11 cellular contexts compared by ENCODE assay signal in genomic region chr20:891121-892080, GRCh38. TPM values are rescaled to one million over a fixed set of nuclear protein-coding genes. Genes with fewer than 3 reads are reported as not detected.
DNase-seq lines count a peak whose midpoint lies in the region; ATAC-seq, FAIRE-seq and TF ChIP-seq lines count a peak whose summit lies in the region.
"Had no signal": no experiment of that assay in that cellular context is flagged by ENCODE, and none has a peak within 500 bp of the region (broad histone marks: within the 10 kb centered on the region; RNA-seq: fewer than 3 reads in every experiment).

No MANE protein-coding gene starts in this region.

- TF ChIP-seq EP300 in HepG2 (IDR thresholded peaks at IDR 0.05; ENCODE audit: low read depth in 2 of 2, low read length in 2 of 2) = no peak
- TF ChIP-seq EP300 in HepG2 (CRISPR knock-in tag; IDR thresholded peaks at IDR 0.05; ENCODE audit: borderline replicate concordance) = no peak

- no peak overlapping the region for H3K4me2 ChIP-seq in HepG2 (ENCODE audit: low read depth, low read length)

- in situ Hi-C loops in astrocyte of the cerebellum (cut with HindIII; ENCODE audit: low sequenced_read_pairs) (loop anchor here (5.0 kb wide), 1 partner anchor 56 kb away; no protein-coding TSS in a partner anchor), HepG2 (cut with HindIII; ENCODE audit: extremely low pct_ligation_motif_present, low pct_unique_long_range_greater_than_20kb) (no loop called here)

- H3K79me2 ChIP-seq in HepG2 (ENCODE audit: insufficient read depth, low read length) = no peaks in the 10 kb centered on the region

- no peak for FAIRE-seq in HepG2 (lab: Jason Lieb, UNC)
- FAIRE-seq: small intestine had no signal

- intact Hi-C loops in HepG2 (cut with micrococcal nuclease; ENCODE audit: unreplicated experiment) (no loop called here), thyroid gland (cut with DNase I) (no loop called here)

- BruUV-seq in HepG2 (replicated peaks; lab: Mats Ljungman, UMichigan) = no TSS peak

- H3K4me3 ChIP-seq in astrocyte of the cerebellum (ENCODE audit: low read depth, low read length) = no peak overlapping the region
- H3K4me3 ChIP-seq in HepG2 (replicated peaks in 1 of 3; ENCODE audit: insufficient read depth in 1 of 3, low read depth in 2 of 3, low read length in 3 of 3) = no peak overlapping the region
- no peak overlapping the region for H3K4me3 ChIP-seq in thyroid gland (replicated peaks in 1 of 3)

- TF ChIP-seq CTCF in astrocyte of the cerebellum (IDR thresholded peaks at IDR 0.05; ENCODE audit: low read depth, low read length, missing control alignments) (no peak), HepG2 (CRISPR knock-in tag; IDR thresholded peaks at IDR 0.05) (no peak), thyroid gland (IDR thresholded peaks at IDR 0.05) (no peak)

- H3K27me3 ChIP-seq in HepG2 (ENCODE audit: control insufficient read depth in 1 of 2, insufficient read depth in 2 of 2, low read length in 2 of 2) (peaks cover 7 to 21% of the 10 kb centered on the region in 2 experiments; a peak in 3 of 5 replicates), thyroid gland (no peaks in the 10 kb centered on the region)

- no peak overlapping the region for H2AFZ ChIP-seq in HepG2 (ENCODE audit: low read length)

- no peak overlapping the region for H3K9ac ChIP-seq in HepG2 (ENCODE audit: insufficient read depth, low read depth, low read length)

- H3K27ac ChIP-seq in HepG2 (ENCODE audit: extremely low read length, insufficient read depth, low read length) (no peak overlapping the region), thyroid gland (peak overlapping the region; percentile 84 to 90 (median 88))

- TF ChIP-seq POLR2A in HepG2 (IDR thresholded peaks at IDR 0.05; ENCODE audit: insufficient read depth in 1 of 2, low read depth in 2 of 2, low read length in 2 of 2) (no peak), thyroid gland (IDR thresholded peaks at IDR 0.05) (no peak)

- POLR2A ChIA-PET in HepG2 (lab: Yijun Ruan, JAX) = no interaction called here

- no peak for ATAC-seq in HepG2
- no peak for ATAC-seq in GM18909 (IDR thresholded peaks at IDR 0.05; ENCODE audit: poor library complexity, unreplicated experiment)

- no peaks in the 10 kb centered on the region for H3K36me3 ChIP-seq in HepG2 (replicated peaks in 1 of 2; ENCODE audit: control insufficient read depth in 1 of 2, insufficient read depth in 2 of 2, low read length in 2 of 2)
- no peaks in the 10 kb centered on the region for H3K36me3 ChIP-seq in thyroid gland

- H4K20me1 ChIP-seq in HepG2 (ENCODE audit: insufficient read depth, low read length) = no peaks in the 10 kb centered on the region

- no peak for TF ChIP-seq RAD21 in HepG2 (CRISPR knock-in tag; IDR thresholded peaks at IDR 0.05)

- DNase-seq in HT1080 (ENCODE audit: low read depth) (peak; percentile 61), astrocyte of the cerebellum (ENCODE audit: low read depth) (peak; percentile 52), HepG2 (ENCODE audit: low spot score) (no peak), thyroid gland (peak; percentile 98 to 99), NCI-H774 (lab: John Stamatoyannopoulos, UW) (no peak)
- no peak for DNase-seq in activated CD4-positive, alpha-beta T cell treated with anti-CD3 and anti-CD28 coated beads for 48 hours
- DNase-seq: activated CD8-positive, alpha-beta memory T cell treated with anti-CD3 and anti-CD28 coated beads, Interleukin-2, amount 50 U/mL, for 48 hours; NCI-H187 treated with DMSO at 0.1 percent for 48 hours; small intestine; stimulated activated naive CD4-positive, alpha-beta T cell had no signal

- CTCF ChIA-PET in HepG2 (lab: Yijun Ruan, JAX; ENCODE audit: low intra/inter-chr PET ratio, low total read pairs) = no interaction called here

- 23% methylated on average over 8 of the region's 8 CpGs for WGBS in HepG2 (ENCODE audit: low lambda C conversion rate)
- WGBS in thyroid gland, 2 donors = 17 to 28% methylated on average over 8 of the region's 8 CpGs

- H3K4me1 ChIP-seq in HepG2 (ENCODE audit: insufficient read depth, low read length) (no peaks in the 10 kb centered on the region), thyroid gland (peaks cover 29 to 32% of the 10 kb centered on the region in 2 donors)

- H3K9me3 ChIP-seq in HepG2 (ENCODE audit: low read length) (no peaks in the 10 kb centered on the region), thyroid gland (no peaks in the 10 kb centered on the region)

RNA-seq across cellular contexts. Expression of gene ANGPT4, which starts 24.7 kb away (rescaled TPM):
- 0.02 TPM in 1 of 2 replicates, not detected in the other for total RNA-seq in HT1080 (2014; rRNA removed; shearing (Covaris generic))
- 0.01 TPM in 1 of 2 replicates, not detected in the other for polyA plus RNA-seq in HT1080 (2015; cell fraction: cytosol; rRNA removed)
- polyA plus RNA-seq in HT1080 (2015; cell fraction: nucleus; rRNA removed) = 0.02 TPM in 1 of 2 replicates, not detected in the other
- total RNA-seq in HepG2 (2016; rRNA removed; fragmentation: Illumina TruSeq; extraction: Trizol) (not detected in 2 replicates), thyroid gland (1 to 10 TPM in 3 of 4 donors, under 1 TPM in 1; 0.40 to 3.8 (median 3.2) TPM)
- not detected in 2 replicates for total RNA-seq in HepG2 (2016; cell fraction: cytosol; rRNA removed; fragmentation: Illumina TruSeq; extraction: Trizol; ENCODE audit: low read depth)
- not detected in 2 replicates for total RNA-seq in HepG2 (2016; cell fraction: insoluble cytoplasmic fraction; rRNA removed; fragmentation: Illumina TruSeq; extraction: Trizol)
- total RNA-seq in HepG2 (2016; cell fraction: membrane; rRNA removed; fragmentation: Illumina TruSeq; extraction: Trizol) = not detected in 2 replicates
- not detected in 2 replicates for total RNA-seq in HepG2 (2016; cell fraction: nucleus; rRNA removed; fragmentation: Illumina TruSeq; extraction: Trizol)
- polyA plus RNA-seq in HepG2 (2011; rRNA removed) = not detected in 2 replicates
- not detected in 2 replicates for polyA plus RNA-seq in HepG2 (2011; cell fraction: cytosol; rRNA removed)
- not detected in 2 replicates for polyA plus RNA-seq in HepG2 (2011; cell fraction: nucleus; rRNA removed)
- polyA plus RNA-seq in HepG2 (2012) = not detected in 2 replicates
- polyA plus RNA-seq in HepG2 (2016; cell fraction: cytosol; fragmentation: Illumina TruSeq; extraction: Trizol; ENCODE audit: low read depth) = not detected in 2 replicates
- not detected in 2 replicates for polyA plus RNA-seq in HepG2 (2016; cell fraction: insoluble cytoplasmic fraction; fragmentation: Illumina TruSeq; extraction: Trizol; ENCODE audit: low read depth)
- polyA plus RNA-seq in HepG2 (2016; cell fraction: membrane; fragmentation: Illumina TruSeq; extraction: Trizol; ENCODE audit: low read depth) = not detected in 2 replicates
- not detected in 2 replicates for polyA plus RNA-seq in HepG2 (2016; cell fraction: nucleus; fragmentation: Illumina TruSeq; extraction: Trizol; ENCODE audit: insufficient read depth, low read depth)
- polyA minus RNA-seq in HepG2 (2011; rRNA and poly(A)+ RNA removed; ENCODE audit: low replicate concordance) = not detected in 2 replicates
- polyA minus RNA-seq in HepG2 (2011; cell fraction: cytosol; rRNA and poly(A)+ RNA removed) = not detected in 2 replicates
- not detected in 2 replicates for polyA minus RNA-seq in HepG2 (2011; cell fraction: nucleus; rRNA and poly(A)+ RNA removed)

RNA-seq across cellular contexts. Expression of gene FAM110A, which starts 57.9 kb away (rescaled TPM):
- total RNA-seq in HT1080 (2014; rRNA removed; shearing (Covaris generic)) = 5.8 and 6.4 TPM in 2 replicates
- 8.4 and 11.5 TPM in 2 replicates for polyA plus RNA-seq in HT1080 (2015; cell fraction: cytosol; rRNA removed)
- polyA plus RNA-seq in HT1080 (2015; cell fraction: nucleus; rRNA removed) = 9.1 and 9.4 TPM in 2 replicates
- total RNA-seq in HepG2 (2016; rRNA removed; fragmentation: Illumina TruSeq; extraction: Trizol) (1.7 and 1.9 TPM in 2 replicates), thyroid gland (10 to 100 TPM in 1 of 4 donors, 1 to 10 TPM in 3; 7.0 to 15.5 (median 8.5) TPM)
- 0.81 and 1.3 TPM in 2 replicates for total RNA-seq in HepG2 (2016; cell fraction: cytosol; rRNA removed; fragmentation: Illumina TruSeq; extraction: Trizol; ENCODE audit: low read depth)
- total RNA-seq in HepG2 (2016; cell fraction: insoluble cytoplasmic fraction; rRNA removed; fragmentation: Illumina TruSeq; extraction: Trizol) = 1.8 and 2.0 TPM in 2 replicates
- 1.8 and 2.3 TPM in 2 replicates for total RNA-seq in HepG2 (2016; cell fraction: membrane; rRNA removed; fragmentation: Illumina TruSeq; extraction: Trizol)
- 1.4 and 1.5 TPM in 2 replicates for total RNA-seq in HepG2 (2016; cell fraction: nucleus; rRNA removed; fragmentation: Illumina TruSeq; extraction: Trizol)
- 1.9 and 2.0 TPM in 2 replicates for polyA plus RNA-seq in HepG2 (2011; rRNA removed)
- polyA plus RNA-seq in HepG2 (2011; cell fraction: cytosol; rRNA removed) = 1.5 and 2.7 TPM in 2 replicates
- polyA plus RNA-seq in HepG2 (2011; cell fraction: nucleus; rRNA removed) = 6.1 and 6.2 TPM in 2 replicates
- 0.95 and 1.2 TPM in 2 replicates for polyA plus RNA-seq in HepG2 (2012)
- polyA plus RNA-seq in HepG2 (2016; cell fraction: cytosol; fragmentation: Illumina TruSeq; extraction: Trizol; ENCODE audit: low read depth) = 0.83 and 1.3 TPM in 2 replicates
- polyA plus RNA-seq in HepG2 (2016; cell fraction: insoluble cytoplasmic fraction; fragmentation: Illumina TruSeq; extraction: Trizol; ENCODE audit: low read depth) = 2.6 and 3.0 TPM in 2 replicates
- polyA plus RNA-seq in HepG2 (2016; cell fraction: membrane; fragmentation: Illumina TruSeq; extraction: Trizol; ENCODE audit: low read depth) = 1.3 and 1.8 TPM in 2 replicates
- polyA plus RNA-seq in HepG2 (2016; cell fraction: nucleus; fragmentation: Illumina TruSeq; extraction: Trizol; ENCODE audit: insufficient read depth, low read depth) = 3.1 and 3.2 TPM in 2 replicates
- 2.7 and 3.5 TPM in 2 replicates for polyA minus RNA-seq in HepG2 (2011; rRNA and poly(A)+ RNA removed; ENCODE audit: low replicate concordance)
- polyA minus RNA-seq in HepG2 (2011; cell fraction: cytosol; rRNA and poly(A)+ RNA removed) = 0.40 and 1.2 TPM in 2 replicates
- 0.50 and 0.52 TPM in 2 replicates for polyA minus RNA-seq in HepG2 (2011; cell fraction: nucleus; rRNA and poly(A)+ RNA removed)

Comparison
In these comparisons a context has a peak if more than half of its experiments do, and no peak if none do; other contexts are left out.
1. DNase-seq: peak in HT1080 (single experiment), astrocyte of the cerebellum (single experiment) and thyroid gland (2 of 2); none in HepG2 (single experiment), activated CD4-positive, alpha-beta T cell treated with anti-CD3 and anti-CD28 coated beads for 48 hours (single experiment) and NCI-H774 (single experiment).